Comparison of ENCODE assay signal across 13 cellular contexts in genomic region chr1:175023922-175024242, GRCh38. TPM values are rescaled to one million over a fixed set of nuclear protein-coding genes. Genes with fewer than 3 reads are reported as not detected.
A peak's percentile ranks its signal among the peaks of the same experiment; 100 is the strongest.
DNase-seq lines count a peak whose midpoint lies in the region; ATAC-seq and TF ChIP-seq lines count a peak whose summit lies in the region.
"Not testable (repeated sequence)": the region's sequence is repeated elsewhere in the genome, so short reads cannot be mapped to it uniquely, and the experiment has no call there.
"Had no signal": no experiment of that assay in that cellular context is flagged by ENCODE, and none has a peak within 500 bp of the region (broad histone marks: within the 10 kb centered on the region; RNA-seq: fewer than 3 reads in every experiment).

No MANE protein-coding gene starts in this region.

- not testable (repeated sequence) for H3K9me3 Mint-ChIP-seq in CD14-positive monocyte; activated naive CD4-positive, alpha-beta T cell treated with anti-CD3 and anti-CD28 coated beads, Interleukin-2, amount 50 U/mL, for 72 hours

- peak overlapping the region; percentile 86 for H3K4me3 ChIP-seq in RWPE2 (ENCODE audit: severe bottlenecking)
- H3K4me3 ChIP-seq in effector memory CD4-positive, alpha-beta T cell (ENCODE audit: insufficient read depth, low read depth, low read length, poor library complexity, severe bottlenecking) = peak overlapping the region; percentile 91
- H3K4me3 ChIP-seq in iPS-18a (ENCODE audit: low read length) = peak overlapping the region; percentile 81
- peak overlapping the region; percentile 85 for H3K4me3 ChIP-seq in neural cell (ENCODE audit: low read length)
- peak overlapping the region; percentile 88 to 100 for H3K4me3 ChIP-seq in stomach smooth muscle (ENCODE audit: low read length in 2 of 2)

- H3K27ac Mint-ChIP-seq in CD14-positive monocyte = peak overlapping the region; percentile 89 to 97 (median 95)
- H3K27ac Mint-ChIP-seq in activated naive CD4-positive, alpha-beta T cell treated with anti-CD3 and anti-CD28 coated beads, Interleukin-2, amount 50 U/mL, for 72 hours = peak overlapping the region; percentile 93 to 98

- TF ChIP-seq EP300 in neural cell (conservative IDR thresholded peaks at IDR 0.05; ENCODE audit: poor library complexity, severe bottlenecking) = not testable (repeated sequence)

- not testable (repeated sequence) for H3K27me3 Mint-ChIP-seq in CD14-positive monocyte (ENCODE audit: low read depth in 3 of 3)

- H3K36me3 Mint-ChIP-seq in CD14-positive monocyte = not testable (repeated sequence)
- peaks cover 13 to 19% of the 10 kb centered on the region in 2 donors for H3K36me3 Mint-ChIP-seq in activated naive CD4-positive, alpha-beta T cell treated with anti-CD3 and anti-CD28 coated beads, Interleukin-2, amount 50 U/mL, for 72 hours

- H3K79me2 ChIP-seq in neural cell (replicated peaks; ENCODE audit: insufficient read depth, low read length) = peaks cover 20% of the 10 kb centered on the region

- peak overlapping the region; percentile 58 for H3K4me2 ChIP-seq in neural cell (ENCODE audit: low read length)

- peak overlapping the region; percentile 88 to 97 for H3K4me3 Mint-ChIP-seq in CD14-positive monocyte

- not testable (repeated sequence) for H3K9me3 ChIP-seq in RWPE2 (ENCODE audit: severe bottlenecking); effector memory CD4-positive, alpha-beta T cell (ENCODE audit: control insufficient read depth, low read length); iPS-18a (ENCODE audit: control insufficient read depth, low read depth, low read length); neural cell (ENCODE audit: low read length); stomach smooth muscle (ENCODE audit: control insufficient read depth in 2 of 2, low read length in 2 of 2)

- intact Hi-C loops in CD14-positive monocyte (cut with micrococcal nuclease) = loop anchor here in 1 of 2 donors (2.0 kb wide), 1 partner anchor 25 kb away; the partner anchor contains the start of gene CACYBP

- not testable (repeated sequence) for TF ChIP-seq CTCF in CD14-positive monocyte (IDR thresholded peaks at IDR 0.05); RWPE2 (IDR thresholded peaks at IDR 0.05; ENCODE audit: poor library complexity, severe bottlenecking); neural cell (IDR thresholded peaks at IDR 0.05; ENCODE audit: poor library complexity, severe bottlenecking)

- H4K20me1 ChIP-seq in neural cell (ENCODE audit: insufficient read depth) = not testable (repeated sequence)

- not testable (repeated sequence) for DNase-seq in CD14-positive monocyte (ENCODE audit: low spot score); RWPE2 (ENCODE audit: low spot score); activated naive CD4-positive, alpha-beta T cell treated with anti-CD3 and anti-CD28 coated beads, Interleukin-2, amount 50 U/mL, for 72 hours (ENCODE audit: low spot score in 2 of 2); effector memory CD4-positive, alpha-beta T cell

- TF ChIP-seq RAD21 in neural cell (conservative IDR thresholded peaks at IDR 0.05) = not testable (repeated sequence)

- peaks cover 11% of the 10 kb centered on the region for H3K36me3 ChIP-seq in RWPE2 (ENCODE audit: low read depth)
- H3K36me3 ChIP-seq in effector memory CD4-positive, alpha-beta T cell (ENCODE audit: control insufficient read depth, insufficient read depth, low read length); iPS-18a (ENCODE audit: control insufficient read depth, low read depth, low read length); neural cell (ENCODE audit: insufficient read depth, low read length); stomach smooth muscle (ENCODE audit: control insufficient read depth in 2 of 2, insufficient read depth in 2 of 2, low read length in 2 of 2): not testable (repeated sequence)

- H3F3A ChIP-seq in neural cell (ENCODE audit: insufficient read depth, low read length, poor library complexity, severe bottlenecking) = not testable (repeated sequence)

- H3K27me3 ChIP-seq in RWPE2 (ENCODE audit: insufficient read depth, poor library complexity, severe bottlenecking); effector memory CD4-positive, alpha-beta T cell (replicated peaks; ENCODE audit: control insufficient read depth, insufficient read depth, low read length, poor library complexity, severe bottlenecking); iPS-18a (ENCODE audit: control insufficient read depth, insufficient read depth, low read length); neural cell (ENCODE audit: insufficient read depth, low read depth, low read length); stomach smooth muscle (ENCODE audit: control insufficient read depth in 1 of 2, insufficient read depth in 2 of 2, low read length in 2 of 2): not testable (repeated sequence)

- not testable (repeated sequence) for H3K9me2 ChIP-seq in neural cell (ENCODE audit: insufficient read depth, low read length)

- H3K9ac ChIP-seq in iPS-18a (ENCODE audit: low read length) (peak overlapping the region; percentile 28), neural cell (ENCODE audit: low read length) (peak overlapping the region; percentile 87), stomach smooth muscle (ENCODE audit: low read length in 2 of 2) (peak overlapping the region; percentile 77 to 79)

- H3K27ac ChIP-seq in RWPE2 (ENCODE audit: poor library complexity, severe bottlenecking) (peak overlapping the region; percentile 31), iPS-18a (ENCODE audit: low read length) (peak overlapping the region; percentile 40), neural cell (ENCODE audit: low read length) (peak overlapping the region; percentile 89), stomach smooth muscle (ENCODE audit: low read length) (peak overlapping the region; percentile 77)
- peak overlapping the region; percentile 94 for H3K27ac ChIP-seq in effector memory CD4-positive, alpha-beta T cell (ENCODE audit: insufficient read depth, low read length, poor library complexity, severe bottlenecking)

- H2AFZ ChIP-seq in neural cell (ENCODE audit: low read depth, low read length) = peak overlapping the region; percentile 98

- peak; percentile 13 for ATAC-seq in HG03097 (IDR thresholded peaks at IDR 0.05; ENCODE audit: low FRiP score, unreplicated experiment)
- ATAC-seq in RWPE2 (ENCODE audit: low read depth); activated naive CD4-positive, alpha-beta T cell treated with anti-CD3 and anti-CD28 coated beads, Interleukin-2, amount 50 U/mL, for 72 hours: not testable (repeated sequence)

- not testable (repeated sequence) for H3K4me1 ChIP-seq in RWPE2 (ENCODE audit: insufficient read depth, poor library complexity, severe bottlenecking); effector memory CD4-positive, alpha-beta T cell (ENCODE audit: control insufficient read depth, insufficient read depth, low read length, poor library complexity, severe bottlenecking); iPS-18a (ENCODE audit: control insufficient read depth, low read depth, low read length); stomach smooth muscle (ENCODE audit: control insufficient read depth, insufficient read depth, low read length)

- peaks cover 20% of the 10 kb centered on the region for H3K4me1 Mint-ChIP-seq in CD14-positive monocyte

RNA-seq across cellular contexts. Expression of gene MRPS14, which starts 0.7 kb away (rescaled TPM):
- polyA plus RNA-seq in CD14-positive monocyte (10 to 100 TPM; 48.1 to 53.2 TPM), neural cell (49.5 and 54.3 TPM in 2 replicates)
- 10 to 100 TPM; 42.6 to 45.7 TPM for total RNA-seq in activated naive CD4-positive, alpha-beta T cell treated with anti-CD3 and anti-CD28 coated beads, Interleukin-2, amount 50 U/mL, for 72 hours
- polyA minus RNA-seq in neural cell = 43.8 and 50.4 TPM in 2 replicates

RNA-seq across cellular contexts. Expression of gene CACYBP, which starts 24.1 kb away (rescaled TPM):
- polyA plus RNA-seq in CD14-positive monocyte (10 to 100 TPM; 74.8 to 86.9 TPM), neural cell (177 and 484 TPM in 2 replicates)
- total RNA-seq in activated naive CD4-positive, alpha-beta T cell treated with anti-CD3 and anti-CD28 coated beads, Interleukin-2, amount 50 U/mL, for 72 hours = 100 to 1,000 TPM; 345 to 354 TPM
- polyA minus RNA-seq in neural cell = 96.4 and 156 TPM in 2 replicates

RNA-seq across cellular contexts. Expression of gene TNN, which starts 43.8 kb away (rescaled TPM):
- polyA plus RNA-seq in CD14-positive monocyte = not detected
- total RNA-seq in activated naive CD4-positive, alpha-beta T cell treated with anti-CD3 and anti-CD28 coated beads, Interleukin-2, amount 50 U/mL, for 72 hours = not detected
- polyA plus RNA-seq in neural cell = not detected in 2 replicates
- under 0.01 TPM in 1 of 2 replicates, not detected in the other for polyA minus RNA-seq in neural cell
- total RNA-seq: esophagus mucosa, lung microvascular endothelial cell, M059J, RPMI7951, ureter had no signal

Comparison
In these comparisons a context has a peak if more than half of its experiments do, and no peak if none do; other contexts are left out.
1. H3K27ac ChIP-seq: peak in every context shown above with its lines; median percentile 94 in effector memory CD4-positive, alpha-beta T cell; 89 in neural cell; 77 in stomach smooth muscle; 40 in iPS-18a; 31 in RWPE2.
2. H3K9ac ChIP-seq: peak in every context shown above with its lines; median percentile 87 in neural cell; 78 in stomach smooth muscle; 28 in iPS-18a.